ENCODE assay signal across 28 cellular contexts in the genomic region with DNA sequence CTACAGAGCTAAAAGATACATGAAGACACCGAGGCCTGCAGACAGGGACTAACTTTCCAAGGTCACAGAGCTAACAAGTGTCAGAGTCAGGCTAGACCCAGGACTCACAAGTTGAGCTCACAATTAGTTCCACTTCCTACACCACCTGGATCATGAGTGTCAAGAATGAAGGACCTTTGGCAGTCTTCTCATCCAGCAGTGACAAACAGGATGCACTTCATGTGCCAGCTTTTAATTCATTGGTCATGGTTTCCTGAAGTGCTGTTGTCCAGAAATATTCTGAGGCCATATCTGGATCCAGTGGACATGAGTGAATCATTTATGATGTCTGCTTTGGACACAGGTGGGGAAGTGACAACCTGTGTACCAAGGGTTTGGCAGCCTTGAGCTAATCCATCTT.
"Had no signal": no experiment of that assay in that cellular context is flagged by ENCODE, and none has a peak within 500 bp of the region (broad histone marks: within the 10 kb centered on the region; RNA-seq: fewer than 3 reads in every experiment).

No MANE protein-coding gene starts in this region.

- H3K27me3 ChIP-seq: neural progenitor cell, ovary, right lobe of liver, sigmoid colon, thyroid gland, tibial nerve, upper lobe of left lung, vagina had no signal

- H3K9ac ChIP-seq: neural progenitor cell, parathyroid adenoma had no signal

- H3K79me2 ChIP-seq: parathyroid adenoma had no signal

- H3K4me2 ChIP-seq: neural progenitor cell had no signal

- H2AFZ ChIP-seq: neural progenitor cell, parathyroid adenoma had no signal

- H3K9me3 ChIP-seq: ovary, right lobe of liver, thoracic aorta, thyroid gland, vagina had no signal

- H3K4me1 ChIP-seq: parathyroid adenoma, psoas muscle, right lobe of liver, sigmoid colon, stomach, thyroid gland, tibial nerve, upper lobe of left lung, vagina had no signal

- FAIRE-seq: small intestine, urothelium cell line had no signal

- DNase-seq: occipital lobe; ovary; posterior cingulate gyrus; psoas muscle; right cardiac atrium; right lobe of liver; sigmoid colon; small intestine; stimulated activated CD4-positive, alpha-beta T cell treated with anti-CD3 and anti-CD28 coated beads, Interleukin-15, amount 100 ng/mL, for 24 hours; stimulated activated CD4-positive, alpha-beta T cell treated with anti-CD3 and anti-CD28 coated beads, Interleukin-2, amount 100 ng/mL, for 24 hours; stimulated activated CD4-positive, alpha-beta T cell treated with anti-CD3 and anti-CD28 coated beads, Interleukin-2, amount 100 ng/mL, for 48 hours; stimulated activated CD4-positive, alpha-beta T cell treated with anti-CD3 and anti-CD28 coated beads, Interleukin-4, amount 100 ng/mL, for 24 hours; stimulated activated naive B cell treated with anti-CD40 and anti-IgM and Interleukin-4, amounts not matched to agents 10 μg/mL and 1 μg/mL and 100 μg/mL, for 72 hours; stimulated activated naive CD4-positive, alpha-beta T cell treated with Interleukin-2 at 50 U/mL for 16 hours; stomach; thyroid gland; trophoblast cell; upper lobe of left lung had no signal

- H3K27ac ChIP-seq: neural progenitor cell, ovary, parathyroid adenoma, psoas muscle, right lobe of liver, sigmoid colon, stomach, thoracic aorta, thyroid gland, tibial nerve, upper lobe of left lung, vagina had no signal

- H3K27ac Mint-ChIP-seq: nephron; neural progenitor cell; progenitor cell of endocrine pancreas; stimulated activated effector memory CD8-positive, alpha-beta T cell treated with anti-CD3 and anti-CD28 coated beads, Interleukin-12 subunit alpha, Interleukin-12 subunit beta, amount 100 ng/mL, for 72 hours; stimulated activated naive B cell treated with anti-CD40 and anti-IgM and Interleukin-4, amounts not matched to agents 10 μg/mL and 1 μg/mL and 100 μg/mL, for 72 hours; stimulated activated naive CD8-positive, alpha-beta T cell treated with anti-CD3 and anti-CD28 coated beads, Interleukin-15, Interleukin-2, amounts not matched to agents 100 ng/mL and 50 ng/mL, for 24 hours had no signal

- H3K36me3 Mint-ChIP-seq: stimulated activated effector memory CD8-positive, alpha-beta T cell treated with anti-CD3 and anti-CD28 coated beads, Interleukin-12 subunit alpha, Interleukin-12 subunit beta, amount 100 ng/mL, for 72 hours had no signal

- H3K4me1 Mint-ChIP-seq: stimulated activated effector memory CD8-positive, alpha-beta T cell treated with anti-CD3 and anti-CD28 coated beads, Interleukin-12 subunit alpha, Interleukin-12 subunit beta, amount 100 ng/mL, for 72 hours; stimulated activated naive B cell treated with anti-CD40 and anti-IgM and Interleukin-4, amounts not matched to agents 10 μg/mL and 1 μg/mL and 100 μg/mL, for 72 hours had no signal

- H3K27me3 Mint-ChIP-seq: progenitor cell of endocrine pancreas had no signal

- H3K4me3 ChIP-seq: neural progenitor cell, ovary, psoas muscle, right lobe of liver, sigmoid colon, stomach, thoracic aorta, thyroid gland, tibial nerve, upper lobe of left lung, vagina had no signal

- ATAC-seq: psoas muscle; right cardiac atrium; right lobe of liver; stimulated activated effector memory CD8-positive, alpha-beta T cell treated with anti-CD3 and anti-CD28 coated beads, Interleukin-12 subunit alpha, Interleukin-12 subunit beta, amount 100 ng/mL, for 72 hours; stimulated activated naive B cell treated with anti-CD40 and anti-IgM and Interleukin-4, amounts not matched to agents 10 μg/mL and 1 μg/mL and 100 μg/mL, for 72 hours had no signal

- H3K4me3 Mint-ChIP-seq: nephron; neural progenitor cell; stimulated activated effector memory CD8-positive, alpha-beta T cell treated with anti-CD3 and anti-CD28 coated beads, Interleukin-12 subunit alpha, Interleukin-12 subunit beta, amount 100 ng/mL, for 72 hours; stimulated activated naive B cell treated with anti-CD40 and anti-IgM and Interleukin-4, amounts not matched to agents 10 μg/mL and 1 μg/mL and 100 μg/mL, for 72 hours; stimulated activated naive CD8-positive, alpha-beta T cell treated with anti-CD3 and anti-CD28 coated beads, Interleukin-15, Interleukin-2, amounts not matched to agents 100 ng/mL and 50 ng/mL, for 24 hours had no signal

- H3K36me3 ChIP-seq: neural progenitor cell, ovary, right lobe of liver, sigmoid colon, stomach, thoracic aorta, thyroid gland, tibial nerve, upper lobe of left lung, vagina had no signal
